22 cellular contexts compared by ENCODE assay signal in genomic region chr17:57419940-57420522, GRCh38.
A peak's percentile ranks its signal among the peaks of the same experiment; 100 is the strongest.
DNase-seq lines count a peak whose midpoint lies in the region; ATAC-seq and TF ChIP-seq lines count a peak whose summit lies in the region.
"Had no signal": no experiment of that assay in that cellular context is flagged by ENCODE, and none has a peak within 500 bp of the region (broad histone marks: within the 10 kb centered on the region; RNA-seq: fewer than 3 reads in every experiment).

No MANE protein-coding gene starts in this region.

- TF ChIP-seq CTCF in adrenal gland (IDR thresholded peaks at IDR 0.05), result no peak
- TF ChIP-seq CTCF in type B pancreatic cell (conservative IDR thresholded peaks at IDR 0.05), result no peak
- no peak for TF ChIP-seq CTCF in foreskin keratinocyte (conservative IDR thresholded peaks at IDR 0.05)

- intact Hi-C loops in adrenal gland (cut with DNase I), result loop anchor here in 1 of 2 donors (10.0 kb wide), 1 partner anchor 105 kb away; no protein-coding TSS in a partner anchor

- H3K4me1 ChIP-seq in adrenal gland (replicated peaks in 1 of 2) (peaks cover 0 to 15% of the 10 kb centered on the region in 2 donors), foreskin keratinocyte (no peaks in the 10 kb centered on the region)

- DNase-seq in NCI-H146 (lab: John Stamatoyannopoulos, UW) (peak; percentile 55), NCI-H146 treated with DMSO at 0.1 percent for 48 hours (lab: John Stamatoyannopoulos, UW; ENCODE audit: unreplicated experiment) (no peak), NCI-H2227 (lab: John Stamatoyannopoulos, UW; ENCODE audit: unreplicated experiment) (peak; percentile 94), adrenal gland (peak in 1 of 7 donors; percentile 36), type B pancreatic cell (ENCODE audit: extremely low spot score, unreplicated experiment) (no peak), NCI-H128 (lab: John Stamatoyannopoulos, UW; ENCODE audit: unreplicated experiment) (no peak), foreskin keratinocyte (no peak)
- no peak for DNase-seq in activated CD8-positive, alpha-beta memory T cell treated with anti-CD3 and anti-CD28 coated beads for 24 hours
- DNase-seq: 8988T; activated CD4-positive, alpha-beta T cell treated with anti-CD3 and anti-CD28 coated beads, Interleukin-2, amount 10 ng/mL, durations not matched to agents 24 days and 14 days; activated naive CD4-positive, alpha-beta T cell treated with Interleukin-2 at 50 U/mL for 16 hours; aorta; KG1; left cardiac atrium; NCI-H1436 treated with DMSO at 0.1 percent for 48 hours; NCI-H524 treated with DMSO at 0.1 percent for 48 hours; retina; stimulated activated naive CD8-positive, alpha-beta T cell treated with anti-CD3 and anti-CD28 coated beads, Interleukin-15, Interleukin-2, amounts not matched to agents 100 U/mL and 50 U/mL, for 24 hours; trophoblast cell had no signal

- peak overlapping the region; percentile 75 for H3K27ac Mint-ChIP-seq in type B pancreatic cell
- H3K27ac Mint-ChIP-seq: activated CD4-positive, alpha-beta T cell treated with anti-CD3 and anti-CD28 coated beads, Interleukin-2, amount 10 ng/mL, durations not matched to agents 24 days and 14 days had no signal

- peak overlapping the region in 3 of 5 donors; percentile 34 to 83 (median 36) for H3K27ac ChIP-seq in adrenal gland
- H3K27ac ChIP-seq in foreskin keratinocyte, result no peak overlapping the region
- H3K27ac ChIP-seq: C4-2B, neural progenitor cell had no signal

- peaks cover 3% of the 10 kb centered on the region for H3K9me3 Mint-ChIP-seq in type B pancreatic cell
- H3K9me3 Mint-ChIP-seq: activated CD4-positive, alpha-beta T cell treated with anti-CD3 and anti-CD28 coated beads, Interleukin-2, amount 10 ng/mL, durations not matched to agents 24 days and 14 days had no signal

- H3K4me3 Mint-ChIP-seq in type B pancreatic cell, result peak overlapping the region; percentile 53
- H3K4me3 Mint-ChIP-seq: activated CD4-positive, alpha-beta T cell treated with anti-CD3 and anti-CD28 coated beads, Interleukin-2, amount 10 ng/mL, durations not matched to agents 24 days and 14 days; neural progenitor cell had no signal

- ATAC-seq in foreskin keratinocyte, result no peak
- ATAC-seq: left cardiac atrium; Panc1; stimulated activated naive CD8-positive, alpha-beta T cell treated with anti-CD3 and anti-CD28 coated beads, Interleukin-15, Interleukin-2, amounts not matched to agents 100 U/mL and 50 U/mL, for 24 hours had no signal

- H3K27me3 Mint-ChIP-seq in type B pancreatic cell, result no peaks in the 10 kb centered on the region
- H3K27me3 Mint-ChIP-seq: activated CD4-positive, alpha-beta T cell treated with anti-CD3 and anti-CD28 coated beads, Interleukin-2, amount 10 ng/mL, durations not matched to agents 24 days and 14 days had no signal

- 54 to 70% (median 65%) methylated on average over 9 of the region's 9 CpGs for WGBS in adrenal gland, 4 donors

- H3K9me3 ChIP-seq in adrenal gland (replicated peaks in 1 of 3), result no peaks in the 10 kb centered on the region

- H3K36me3 Mint-ChIP-seq in type B pancreatic cell, result peaks cover 24% of the 10 kb centered on the region

- no peak overlapping the region for H3K4me3 ChIP-seq in adrenal gland
- H3K4me3 ChIP-seq: neural progenitor cell had no signal

- TF ChIP-seq POLR2A in adrenal gland (IDR thresholded peaks at IDR 0.05), result no peak

- H3K27me3 ChIP-seq in adrenal gland (no peaks in the 10 kb centered on the region), foreskin keratinocyte (no peaks in the 10 kb centered on the region)
- H3K27me3 ChIP-seq: neural progenitor cell had no signal

- H3K36me3 ChIP-seq in adrenal gland (replicated peaks in 1 of 2), result no peaks in the 10 kb centered on the region
- H3K36me3 ChIP-seq: neural progenitor cell had no signal

- H3K4me1 Mint-ChIP-seq in type B pancreatic cell (ENCODE audit: unreplicated experiment), result peaks cover 51% of the 10 kb centered on the region

Comparison
In these comparisons a context has a peak if more than half of its experiments do, and no peak if none do; other contexts are left out.
1. DNase-seq: peak in NCI-H146 (single experiment) and NCI-H2227 (single experiment); none in NCI-H146 treated with DMSO at 0.1 percent for 48 hours (single experiment), type B pancreatic cell (single experiment), activated CD8-positive, alpha-beta memory T cell treated with anti-CD3 and anti-CD28 coated beads for 24 hours (single experiment), NCI-H128 (single experiment) and foreskin keratinocyte (0 of 2).